ENCODE assay signal across 9 cellular contexts in genomic region chr10:110865804-110866482, GRCh38. TPM values are rescaled to one million over a fixed set of nuclear protein-coding genes. Genes with fewer than 3 reads are reported as not detected.
DNase-seq lines count a peak whose midpoint lies in the region; ATAC-seq and TF ChIP-seq lines count a peak whose summit lies in the region.
"Had no signal": no experiment of that assay in that cellular context is flagged by ENCODE, and none has a peak within 500 bp of the region (broad histone marks: within the 10 kb centered on the region; RNA-seq: fewer than 3 reads in every experiment).

No MANE protein-coding gene starts in this region.

- H3K4me1 Mint-ChIP-seq in nephron: peaks cover 79% of the 10 kb centered on the region

- no peaks in the 10 kb centered on the region for H3K9me3 Mint-ChIP-seq in nephron

- intact Hi-C loops in cardiac septum (cut with DNase I): no loop called here

- ATAC-seq in HG02798 (IDR thresholded peaks at IDR 0.05; ENCODE audit: poor library complexity, unreplicated experiment) (peak; percentile 17), HG03565 (IDR thresholded peaks at IDR 0.05; ENCODE audit: unreplicated experiment) (no peak)

- H3K4me3 Mint-ChIP-seq in nephron: peak overlapping the region in 2 of 3 experiments; percentile 7 to 36

- H3K27ac Mint-ChIP-seq in nephron: peak overlapping the region; percentile 95 to 98 (median 97)

- H3K27me3 Mint-ChIP-seq in nephron (ENCODE audit: low read depth): no peaks in the 10 kb centered on the region

- H3K36me3 Mint-ChIP-seq in nephron (ENCODE audit: low read depth): no peaks in the 10 kb centered on the region

- TF ChIP-seq CTCF in nephron (IDR thresholded peaks at IDR 0.05; ENCODE audit: unreplicated experiment in 3 of 3): no peak

- DNase-seq in EH (ENCODE audit: low read depth): peak; percentile 50
- DNase-seq in amniotic epithelial cell (ENCODE audit: low read depth): peak; percentile 27
- no peak for DNase-seq in HK-2 (ENCODE audit: unreplicated experiment)
- no peak for DNase-seq in cardiac septum (ENCODE audit: low spot score)
- no peak for DNase-seq in NK-92 (lab: John Stamatoyannopoulos, UW; ENCODE audit: unreplicated experiment)
- DNase-seq: substantia nigra had no signal

RNA-seq across cellular contexts. Expression of gene PDCD4, which starts 5.8 kb away (rescaled TPM):
- 42.0 TPM for total RNA-seq in cardiac septum

RNA-seq across cellular contexts. Expression of gene BBIP1, which starts 53.0 kb away (rescaled TPM):
- 31.1 TPM for total RNA-seq in cardiac septum

RNA-seq across cellular contexts. Expression of gene SHOC2, which starts 53.5 kb away (rescaled TPM):
- total RNA-seq in cardiac septum: 51.4 TPM

Comparison
In these comparisons a context has a peak if more than half of its experiments do, and no peak if none do; other contexts are left out.
1. DNase-seq: peak in EH (single experiment) and amniotic epithelial cell (single experiment); none in HK-2 (single experiment), cardiac septum (single experiment) and NK-92 (single experiment).